19 cellular contexts compared by ENCODE assay signal in genomic region chr7:23093111-23093510, GRCh38. TPM values are rescaled to one million over a fixed set of nuclear protein-coding genes. Genes with fewer than 3 reads are reported as not detected.
A peak's percentile ranks its signal among the peaks of the same experiment; 100 is the strongest.
DNase-seq lines count a peak whose midpoint lies in the region; ATAC-seq, FAIRE-seq and TF ChIP-seq lines count a peak whose summit lies in the region.
"Had no signal": no experiment of that assay in that cellular context is flagged by ENCODE, and none has a peak within 500 bp of the region (broad histone marks: within the 10 kb centered on the region; RNA-seq: fewer than 3 reads in every experiment).

No MANE protein-coding gene starts in this region.

- WGBS in mesenchymal stem cell: 0% methylated on average over 1 of the region's 4 CpGs

- no peaks in the 10 kb centered on the region for H3K4me1 Mint-ChIP-seq in T-helper 17 cell
- H3K4me1 Mint-ChIP-seq: CD8-positive, alpha-beta memory T cell; H9 had no signal

- no peaks in the 10 kb centered on the region for H3K79me1 ChIP-seq in mesenchymal stem cell (replicated peaks; ENCODE audit: low read length, poor library complexity, severe bottlenecking)

- no peak overlapping the region for H4K8ac ChIP-seq in mesenchymal stem cell (ENCODE audit: low read length)

- H2BK12ac ChIP-seq in mesenchymal stem cell (ENCODE audit: low read length in 2 of 2): no peak overlapping the region

- DNase-seq in LHCN-M2 (ENCODE audit: low read depth) (peak; percentile 62), bronchial epithelial cell (ENCODE audit: low read depth) (peak; percentile 66), mesenchymal stem cell (peak; percentile 9), T-helper 17 cell (no peak)
- DNase-seq in activated CD8-positive, alpha-beta memory T cell treated with anti-CD3 and anti-CD28 coated beads, Interleukin-2, amount 50 U/mL, for 4 hours: no peak
- DNase-seq in NK-92 treated with Interleukin-12 subunit alpha and Interleukin-12 subunit beta, amount 100 ng/mL, for 24 hours (lab: John Stamatoyannopoulos, UW): no peak
- DNase-seq: ACHN; C1 segment of cervical spinal cord; CD8-positive, alpha-beta memory T cell; DMS53; H9; NCI-H1105; NCI-H2081; NCI-H510A; NCI-H774; OCI-M1; RPMI8226 had no signal

- peaks cover 3% of the 10 kb centered on the region for H3K27me3 ChIP-seq in bronchial epithelial cell (ENCODE audit: control insufficient read depth, insufficient read depth, low read length)
- H3K27me3 ChIP-seq in mesenchymal stem cell (ENCODE audit: control insufficient read depth in 1 of 2, insufficient read depth in 1 of 2, low read length in 2 of 2): peaks cover 0 to 3% of the 10 kb centered on the region in 2 experiments

- H3K9me3 ChIP-seq in mesenchymal stem cell (ENCODE audit: control insufficient read depth, low read length) (peaks cover 27% of the 10 kb centered on the region), T-helper 17 cell (ENCODE audit: control insufficient read depth, low read length, poor library complexity, severe bottlenecking) (no peaks in the 10 kb centered on the region)

- H2BK5ac ChIP-seq in mesenchymal stem cell (ENCODE audit: low read depth, low read length, poor library complexity, severe bottlenecking): no peak overlapping the region

- no peak overlapping the region for H3K4me3 Mint-ChIP-seq in T-helper 17 cell
- H3K4me3 Mint-ChIP-seq: CD8-positive, alpha-beta memory T cell; H9 had no signal

- no peak overlapping the region for H3K4ac ChIP-seq in mesenchymal stem cell (ENCODE audit: low read depth in 1 of 2, low read length in 2 of 2)

- no peak overlapping the region for H2BK120ac ChIP-seq in mesenchymal stem cell (ENCODE audit: low read depth, low read length)

- no peak overlapping the region for H3K27ac ChIP-seq in mesenchymal stem cell (ENCODE audit: low read length, poor library complexity, severe bottlenecking)

- H3K4me1 ChIP-seq in mesenchymal stem cell (ENCODE audit: control insufficient read depth, insufficient read depth, low read depth, low read length): no peaks in the 10 kb centered on the region

- no peak overlapping the region for H2AK5ac ChIP-seq in mesenchymal stem cell (ENCODE audit: low read length, severe bottlenecking)

- no peak overlapping the region for H3K27ac Mint-ChIP-seq in T-helper 17 cell
- H3K27ac Mint-ChIP-seq: CD8-positive, alpha-beta memory T cell; H9 had no signal

- no peak overlapping the region for H4K91ac ChIP-seq in mesenchymal stem cell (ENCODE audit: low read length)

- FAIRE-seq in G401.6 (lab: Jason Lieb, UNC) (peak; percentile 59), bronchial epithelial cell (lab: Jason Lieb, UNC) (no peak)

- no peak overlapping the region for H3K4me2 ChIP-seq in mesenchymal stem cell (ENCODE audit: low read length, poor library complexity, severe bottlenecking)

- H3K36me3 Mint-ChIP-seq in T-helper 17 cell (ENCODE audit: low read depth): no peaks in the 10 kb centered on the region

- no peak overlapping the region for H3K9ac ChIP-seq in mesenchymal stem cell (ENCODE audit: low read length)

- H3K18ac ChIP-seq in mesenchymal stem cell (ENCODE audit: low read depth in 1 of 2, low read length in 2 of 2): no peak overlapping the region

- no peak for TF ChIP-seq CTCF in bronchial epithelial cell (IDR thresholded peaks at IDR 0.05; ENCODE audit: insufficient read depth, low read length, severe bottlenecking)

- H3K27me3 Mint-ChIP-seq in T-helper 17 cell: peaks cover 14% of the 10 kb centered on the region

- no peak overlapping the region for H2AFZ ChIP-seq in mesenchymal stem cell (ENCODE audit: low read depth, low read length)

- H3K23ac ChIP-seq in mesenchymal stem cell (ENCODE audit: low read length in 2 of 2): no peak overlapping the region

- H3K14ac ChIP-seq in mesenchymal stem cell (ENCODE audit: low read length in 2 of 2): no peak overlapping the region

- H2BK15ac ChIP-seq in mesenchymal stem cell (ENCODE audit: low read depth, poor library complexity, severe bottlenecking): no peak overlapping the region

- H3K36me3 ChIP-seq in bronchial epithelial cell (ENCODE audit: control insufficient read depth, insufficient read depth, low read length) (no peaks in the 10 kb centered on the region), mesenchymal stem cell (ENCODE audit: control insufficient read depth in 1 of 2, insufficient read depth in 2 of 2, low read depth in 1 of 2, low read length in 2 of 2) (no peaks in the 10 kb centered on the region)

- H3K4me3 ChIP-seq in bronchial epithelial cell (ENCODE audit: low read depth, low read length) (no peak overlapping the region), mesenchymal stem cell (ENCODE audit: insufficient read depth in 1 of 2, low read depth in 1 of 2, low read length in 2 of 2) (no peak overlapping the region)

- ATAC-seq in HG03460 (IDR thresholded peaks at IDR 0.05; ENCODE audit: unreplicated experiment) (no peak), T-helper 17 cell (no peak)

RNA-seq across cellular contexts. Expression of gene KLHL7, which starts 12.5 kb away (rescaled TPM):
- total RNA-seq in LHCN-M2 (2014; rRNA removed) (68.8 and 88.9 TPM in 2 replicates), bronchial epithelial cell (20.8 and 28.7 TPM in 2 replicates), T-helper 17 cell (10 to 100 TPM; 12.8 to 14.5 TPM)
- 30.3 TPM for polyA plus RNA-seq in LHCN-M2 (2012)
- polyA plus RNA-seq in mesenchymal stem cell (2013, experiment 1 of 2): 26.5 TPM
- polyA plus RNA-seq in mesenchymal stem cell (2013, experiment 2 of 2): 27.6 TPM

Comparison
In these comparisons a context has a peak if more than half of its experiments do, and no peak if none do; other contexts are left out.
1. DNase-seq: peak in LHCN-M2 (single experiment), bronchial epithelial cell (single experiment) and mesenchymal stem cell (single experiment); none in activated CD8-positive, alpha-beta memory T cell treated with anti-CD3 and anti-CD28 coated beads, Interleukin-2, amount 50 U/mL, for 4 hours (single experiment), T-helper 17 cell (0 of 3) and NK-92 treated with Interleukin-12 subunit alpha and Interleukin-12 subunit beta, amount 100 ng/mL, for 24 hours (single experiment).